13 cellular contexts compared by ENCODE assay signal in genomic region chr1:116396769-116397168, GRCh38.
"Had no signal": no experiment of that assay in that cellular context is flagged by ENCODE, and none has a peak within 500 bp of the region (broad histone marks: within the 10 kb centered on the region; RNA-seq: fewer than 3 reads in every experiment).

No MANE protein-coding gene starts in this region.

- H3K27me3 ChIP-seq: ascending aorta, esophagus squamous epithelium, ovary, suprapubic skin had no signal

- H3K9me3 ChIP-seq: ascending aorta, esophagus squamous epithelium, ovary, suprapubic skin had no signal

- H3K36me3 ChIP-seq: ovary had no signal

- H3K4me3 Mint-ChIP-seq: immature natural killer cell; neural crest cell; T-helper 2 cell treated with Interferon-gamma antibody and Interleukin-4, amounts not matched to agents 5 μg/mL and 100 μg/mL, for 36 hours had no signal

- H3K4me1 Mint-ChIP-seq: neural crest cell had no signal

- H3K4me3 ChIP-seq: ascending aorta, esophagus squamous epithelium, ovary, suprapubic skin had no signal

- H3K9me3 Mint-ChIP-seq: immature natural killer cell; neural crest cell; T-helper 2 cell treated with Interferon-gamma antibody and Interleukin-4, amounts not matched to agents 5 μg/mL and 100 μg/mL, for 36 hours had no signal

- DNase-seq: activated T-cell treated with anti-CD3 and anti-CD28 coated beads for 4 hours; esophagus squamous epithelium; foreskin fibroblast; glutamatergic neuron; immature natural killer cell; left cardiac atrium; ovary; stimulated activated CD4-positive, alpha-beta T cell treated with anti-CD3 and anti-CD28 coated beads, Interleukin-2, amount 100 ng/mL, for 48 hours; stimulated activated naive CD8-positive, alpha-beta T cell treated with anti-CD3 and anti-CD28 coated beads, Interleukin-15, Interleukin-2, amounts not matched to agents 100 U/mL and 50 U/mL, for 24 hours had no signal

- H3K27ac ChIP-seq: ascending aorta, esophagus squamous epithelium, ovary, suprapubic skin had no signal

- ATAC-seq: stimulated activated naive CD8-positive, alpha-beta T cell treated with anti-CD3 and anti-CD28 coated beads, Interleukin-15, Interleukin-2, amounts not matched to agents 100 U/mL and 50 U/mL, for 24 hours had no signal

- H3K4me1 ChIP-seq: ascending aorta, esophagus squamous epithelium, suprapubic skin had no signal

- H3K27ac Mint-ChIP-seq: T-helper 2 cell treated with Interferon-gamma antibody and Interleukin-4, amounts not matched to agents 5 μg/mL and 100 μg/mL, for 36 hours had no signal
